Comparison of ENCODE assay signal across 22 cellular contexts in genomic region chr15:56320861-56321260, GRCh38.
"Had no signal": no experiment of that assay in that cellular context is flagged by ENCODE, and none has a peak within 500 bp of the region (broad histone marks: within the 10 kb centered on the region; RNA-seq: fewer than 3 reads in every experiment).

No MANE protein-coding gene starts in this region.

- H3K36me3 ChIP-seq: thyroid gland had no signal

- ATAC-seq: activated CD4-positive, CD25-positive, alpha-beta regulatory T cell treated with anti-CD3 and anti-CD28 coated beads, Interleukin-2, amount 50 U/mL, for 24 hours; activated naive CD8-positive, alpha-beta T cell treated with anti-CD3 and anti-CD28 coated beads, Interleukin-2, amount 50 U/mL, for 24 hours; left lobe of liver had no signal

- H3K4me3 ChIP-seq: coronary artery, lung, thyroid gland had no signal

- H3K27ac ChIP-seq: coronary artery, thyroid gland had no signal

- H3K4me1 ChIP-seq: thyroid gland had no signal

- H3K9me3 ChIP-seq: thyroid gland had no signal

- FAIRE-seq: endometrium had no signal

- DNase-seq: activated CD4-positive, alpha-beta T cell treated with anti-CD3 and anti-CD28 coated beads, Interleukin-2, amount 50 U/mL, for 1 hour; activated CD8-positive, alpha-beta memory T cell treated with anti-CD3 and anti-CD28 coated beads, Interleukin-2, amount 50 U/mL, for 4 hours; activated effector memory CD4-positive, alpha-beta T cell treated with Interleukin-2 at 50 U/mL for 16 hours; activated naive CD4-positive, alpha-beta T cell treated with anti-CD3 and anti-CD28 coated beads, Interleukin-2, amount 10 ng/mL, durations not matched to agents 7 days and 5 days; activated naive CD8-positive, alpha-beta T cell treated with anti-CD3 and anti-CD28 coated beads, Interleukin-2, amount 50 U/mL, for 24 hours; activated T-cell treated with anti-CD3 and anti-CD28 coated beads, Interleukin-2, amount 50 U/mL, for 48 hours; anterior cingulate cortex; occipital lobe; posterior cingulate gyrus; retina; stimulated activated CD4-positive, alpha-beta T cell treated with anti-CD3 and anti-CD28 coated beads, Interleukin-12 subunit alpha, Interleukin-12 subunit beta, amount 100 ng/mL, for 4 hours; stimulated activated CD4-positive, alpha-beta T cell treated with anti-CD3 and anti-CD28 coated beads, Interleukin-1b, Interleukin-23, amount 100 ng/mL, for 48 hours; stimulated activated CD8-positive, alpha-beta memory T cell treated with anti-CD3 and anti-CD28 coated beads, Interleukin-4, amount 100 ng/mL, for 48 hours; stimulated activated naive CD4-positive, alpha-beta T cell; T-helper 1 cell; T-helper 9 cell; thyroid gland had no signal

- H3K27me3 ChIP-seq: thyroid gland had no signal
